In the genomic region with DNA sequence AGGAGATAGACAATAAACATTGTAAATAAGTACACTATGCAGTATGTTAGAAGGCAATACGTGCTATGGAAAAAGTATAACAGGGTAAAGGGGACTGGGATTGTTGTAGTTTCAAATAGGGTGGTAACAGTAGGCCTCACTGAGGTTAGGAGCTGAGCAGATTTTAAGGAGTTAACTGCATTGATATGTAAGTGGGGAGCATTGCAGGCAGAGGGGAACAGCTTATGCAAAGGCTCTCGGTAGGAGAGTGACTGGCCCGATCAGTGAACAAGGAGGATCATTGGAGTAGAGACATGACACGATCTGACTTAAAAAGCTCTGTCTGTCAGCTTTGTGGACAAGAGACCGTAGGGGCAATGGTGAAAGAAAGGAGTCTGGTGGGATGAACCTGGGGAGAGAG, we compare ENCODE assay signal across 22 cellular contexts.
"Had no signal": no experiment of that assay in that cellular context is flagged by ENCODE, and none has a peak within 500 bp of the region (broad histone marks: within the 10 kb centered on the region; RNA-seq: fewer than 3 reads in every experiment).

No MANE protein-coding gene starts in this region.

- H3K27ac Mint-ChIP-seq: activated B cell treated with CpG ODN at 0.5 μM for 24 hours; activated CD4-positive, alpha-beta T cell treated with anti-CD3 and anti-CD28 coated beads, Interleukin-2, amount 10 ng/mL, durations not matched to agents 24 days and 14 days; activated CD8-positive, alpha-beta memory T cell treated with anti-CD3 and anti-CD28 coated beads, Interleukin-2, amount 10 ng/mL, durations not matched to agents 7 days and 5 days; activated naive CD4-positive, alpha-beta T cell treated with anti-CD3 and anti-CD28 coated beads, Interleukin-2, amount 50 U/mL, for 24 hours; activated T-cell treated with anti-CD3 and anti-CD28 coated beads, Interleukin-2, amount 50 U/mL, for 24 hours; activated T-helper 1 cell treated with anti-CD3 and anti-CD28 coated beads, Interleukin-12 subunit alpha, Interleukin-12 subunit beta, Interleukin-2, Interleukin-4 antibody, amounts not matched to agents 30 ng/mL and 10 ng/mL and 1 ng/mL, durations not matched to agents 14 hours and 24 hours and 36 hours; brain; T-helper 1 cell treated with Interleukin-12 subunit alpha and Interleukin-12 subunit beta and Interleukin-4 antibody, amounts not matched to agents 30 μg/mL and 1 μg/mL, for 36 hours had no signal

- H3K4me3 Mint-ChIP-seq: activated B cell treated with CpG ODN at 0.5 μM for 24 hours; activated CD4-positive, alpha-beta T cell treated with anti-CD3 and anti-CD28 coated beads, Interleukin-2, amount 10 ng/mL, durations not matched to agents 24 days and 14 days; activated CD8-positive, alpha-beta memory T cell treated with anti-CD3 and anti-CD28 coated beads, Interleukin-2, amount 10 ng/mL, durations not matched to agents 7 days and 5 days; activated naive CD4-positive, alpha-beta T cell treated with anti-CD3 and anti-CD28 coated beads, Interleukin-2, amount 50 U/mL, for 24 hours; activated T-cell treated with anti-CD3 and anti-CD28 coated beads, Interleukin-2, amount 50 U/mL, for 24 hours; activated T-helper 1 cell treated with anti-CD3 and anti-CD28 coated beads, Interleukin-12 subunit alpha, Interleukin-12 subunit beta, Interleukin-2, Interleukin-4 antibody, amounts not matched to agents 30 ng/mL and 10 ng/mL and 1 ng/mL, durations not matched to agents 14 hours and 24 hours and 36 hours; brain; central memory CD8-positive, alpha-beta T cell; T-helper 1 cell treated with Interleukin-12 subunit alpha and Interleukin-12 subunit beta and Interleukin-4 antibody, amounts not matched to agents 30 μg/mL and 1 μg/mL, for 36 hours had no signal

- H3K9me3 Mint-ChIP-seq: activated B cell treated with CpG ODN at 0.5 μM for 24 hours; activated CD4-positive, alpha-beta T cell treated with anti-CD3 and anti-CD28 coated beads, Interleukin-2, amount 10 ng/mL, durations not matched to agents 24 days and 14 days; activated naive CD4-positive, alpha-beta T cell treated with anti-CD3 and anti-CD28 coated beads, Interleukin-2, amount 50 U/mL, for 24 hours; activated T-cell treated with anti-CD3 and anti-CD28 coated beads, Interleukin-2, amount 50 U/mL, for 24 hours; activated T-helper 1 cell treated with anti-CD3 and anti-CD28 coated beads, Interleukin-12 subunit alpha, Interleukin-12 subunit beta, Interleukin-2, Interleukin-4 antibody, amounts not matched to agents 30 ng/mL and 10 ng/mL and 1 ng/mL, durations not matched to agents 14 hours and 24 hours and 36 hours; central memory CD8-positive, alpha-beta T cell; T-helper 1 cell treated with Interleukin-12 subunit alpha and Interleukin-12 subunit beta and Interleukin-4 antibody, amounts not matched to agents 30 μg/mL and 1 μg/mL, for 36 hours had no signal

- H3K4me1 Mint-ChIP-seq: activated B cell treated with CpG ODN at 0.5 μM for 24 hours; activated CD4-positive, alpha-beta T cell treated with anti-CD3 and anti-CD28 coated beads, Interleukin-2, amount 10 ng/mL, durations not matched to agents 24 days and 14 days; activated CD8-positive, alpha-beta memory T cell treated with anti-CD3 and anti-CD28 coated beads, Interleukin-2, amount 10 ng/mL, durations not matched to agents 7 days and 5 days; activated naive CD4-positive, alpha-beta T cell treated with anti-CD3 and anti-CD28 coated beads, Interleukin-2, amount 50 U/mL, for 24 hours; brain; central memory CD8-positive, alpha-beta T cell had no signal

- DNase-seq: activated B cell treated with CpG ODN at 0.5 μM for 24 hours; activated CD4-positive, alpha-beta T cell treated with anti-CD3 and anti-CD28 coated beads for 1 hour; activated CD4-positive, alpha-beta T cell treated with anti-CD3 and anti-CD28 coated beads, Interleukin-2, amount 10 ng/mL, durations not matched to agents 24 days and 14 days; activated CD4-positive, alpha-beta T cell treated with anti-CD3 and anti-CD28 coated beads, Interleukin-2, amount 50 U/mL, for 48 hours; activated CD8-positive, alpha-beta memory T cell treated with anti-CD3 and anti-CD28 coated beads, Interleukin-2, amount 10 ng/mL, durations not matched to agents 7 days and 5 days; activated effector memory CD4-positive, alpha-beta T cell treated with Interleukin-2 at 50 U/mL for 16 hours; activated naive CD4-positive, alpha-beta T cell; activated T-cell treated with anti-CD3 and anti-CD28 coated beads, Interleukin-2, amount 50 U/mL, for 24 hours; amygdala; NCI-H1092; NCI-H1436 treated with DMSO at 0.1 percent for 48 hours; NCI-H187; NCI-H2081; NCI-H510A treated with DMSO at 0.1 percent for 48 hours; NCI-H69; PC-3; SHP77 had no signal

- ATAC-seq: activated CD8-positive, alpha-beta memory T cell treated with anti-CD3 and anti-CD28 coated beads, Interleukin-2, amount 10 ng/mL, durations not matched to agents 7 days and 5 days; PC-3 had no signal

- H3K27me3 Mint-ChIP-seq: activated B cell treated with CpG ODN at 0.5 μM for 24 hours; activated CD4-positive, alpha-beta T cell treated with anti-CD3 and anti-CD28 coated beads, Interleukin-2, amount 10 ng/mL, durations not matched to agents 24 days and 14 days; activated CD8-positive, alpha-beta memory T cell treated with anti-CD3 and anti-CD28 coated beads, Interleukin-2, amount 10 ng/mL, durations not matched to agents 7 days and 5 days; activated naive CD4-positive, alpha-beta T cell treated with anti-CD3 and anti-CD28 coated beads, Interleukin-2, amount 50 U/mL, for 24 hours; activated T-cell treated with anti-CD3 and anti-CD28 coated beads, Interleukin-2, amount 50 U/mL, for 24 hours; brain; central memory CD8-positive, alpha-beta T cell had no signal
